Comparison of ENCODE assay signal across 8 cellular contexts in genomic region chr11:35146074-35146521, GRCh38. TPM values are rescaled to one million over a fixed set of nuclear protein-coding genes. Genes with fewer than 3 reads are reported as not detected.
DNase-seq lines count a peak whose midpoint lies in the region; ATAC-seq and TF ChIP-seq lines count a peak whose summit lies in the region.

No MANE protein-coding gene starts in this region.

- 35 to 46% methylated on average over 6 to 7 of the region's 7 CpGs for WGBS in esophagus squamous epithelium, 2 donors

- DNase-seq in CD14-positive monocyte (ENCODE audit: low spot score) (no peak), esophagus squamous epithelium (lab: John Stamatoyannopoulos, UW) (no peak), KBM-7 (no peak), superior temporal gyrus (ENCODE audit: extremely low spot score) (no peak), left ventricle myocardium inferior (no peak), H4 (ENCODE audit: low spot score) (no peak)
- DNase-seq in activated CD4-positive, alpha-beta T cell treated with anti-CD3 and anti-CD28 coated beads for 1 hour, result peak; percentile 68

- H3K4me1 Mint-ChIP-seq in CD14-positive monocyte, result peaks cover 81% of the 10 kb centered on the region

- intact Hi-C loops in CD14-positive monocyte (cut with micrococcal nuclease), result loop anchor here in 1 of 2 donors (10.0 kb wide), 2 partner anchors 221 to 239 kb away; no protein-coding TSS in a partner anchor
- intact Hi-C loops in esophagus squamous epithelium (cut with DNase I), result loop anchor here (10.0 kb wide), 1 partner anchor 61 kb away; no protein-coding TSS in a partner anchor
- intact Hi-C loops in left ventricle myocardium inferior (cut with micrococcal nuclease), result no loop called here

- H3K9me3 ChIP-seq in esophagus squamous epithelium, result no peaks in the 10 kb centered on the region
- H3K9me3 ChIP-seq in left ventricle myocardium inferior (replicated peaks), result peaks cover 3% of the 10 kb centered on the region

- in situ Hi-C loops in KBM-7 (cut with MboI; ENCODE audit: low pct_unique_long_range_greater_than_20kb, low sequenced_read_pairs), result no loop called here

- H3K27ac ChIP-seq in esophagus squamous epithelium (peak overlapping the region; percentile 90 to 99 (median 95)), left ventricle myocardium inferior (replicated peaks) (no peak overlapping the region)

- peaks cover 0 to 3% (median 0%) of the 10 kb centered on the region in 7 donors for H3K9me3 Mint-ChIP-seq in CD14-positive monocyte

- no peak overlapping the region for H3K4me3 Mint-ChIP-seq in CD14-positive monocyte

- H3K4me3 ChIP-seq in esophagus squamous epithelium, result peak overlapping the region in 1 of 4 donors; percentile 81
- no peak overlapping the region for H3K4me3 ChIP-seq in left ventricle myocardium inferior

- H3K36me3 Mint-ChIP-seq in CD14-positive monocyte, result peaks cover 69 to 92% of the 10 kb centered on the region in 2 donors

- peak in 1 of 4 donors; percentile 16 for TF ChIP-seq POLR2A in esophagus squamous epithelium (IDR thresholded peaks at IDR 0.05)

- H3K4me1 ChIP-seq in esophagus squamous epithelium (peaks cover 50 to 100% (median 65%) of the 10 kb centered on the region in 3 donors), left ventricle myocardium inferior (peaks cover 9% of the 10 kb centered on the region)

- peak overlapping the region; percentile 75 to 98 (median 85) for H3K27ac Mint-ChIP-seq in CD14-positive monocyte

- ATAC-seq in HG02610 (IDR thresholded peaks at IDR 0.05; ENCODE audit: unreplicated experiment), result peak; percentile 41

- H3K27me3 ChIP-seq in esophagus squamous epithelium (no peaks in the 10 kb centered on the region), left ventricle myocardium inferior (ENCODE audit: low read depth) (no peaks in the 10 kb centered on the region)

- no peak for TF ChIP-seq CTCF in CD14-positive monocyte (IDR thresholded peaks at IDR 0.05)
- TF ChIP-seq CTCF in esophagus squamous epithelium (IDR thresholded peaks at IDR 0.05), result no peak
- TF ChIP-seq CTCF in left ventricle myocardium inferior (IDR thresholded peaks at IDR 0.05; ENCODE audit: borderline replicate concordance), result no peak

- H3K27me3 Mint-ChIP-seq in CD14-positive monocyte (ENCODE audit: low read depth in 3 of 3), result no peaks in the 10 kb centered on the region

- peaks cover 0 to 29% (median 0%) of the 10 kb centered on the region in 3 donors for H3K36me3 ChIP-seq in esophagus squamous epithelium
- H3K36me3 ChIP-seq in left ventricle myocardium inferior, result no peaks in the 10 kb centered on the region

RNA-seq across cellular contexts. Expression of gene CD44, which starts 7.1 kb away (rescaled TPM):
- polyA plus RNA-seq in CD14-positive monocyte, result 100 to 1,000 TPM; 415 to 531 TPM
- total RNA-seq in esophagus squamous epithelium (100 to 1,000 TPM; 418 to 565 (median 463) TPM), left ventricle myocardium inferior (14.0 TPM)
- 211 and 238 TPM in 2 replicates for total RNA-seq in H4 (2014; rRNA removed; shearing (Covaris generic))

Comparison
In these comparisons a context has a peak if more than half of its experiments do, and no peak if none do; other contexts are left out.
1. RNA of gene CD44, which starts 7.1 kb away (total RNA-seq): 418 to 565 TPM in esophagus squamous epithelium and 211 to 238 TPM in H4; 14.0 TPM in left ventricle myocardium inferior (single experiment); every median in the first group is over 10 times any median in the second.